In genomic region chr4:47646372-47646771, GRCh38 we compare ENCODE assay signal across 33 cellular contexts.
"Had no signal": no experiment of that assay in that cellular context is flagged by ENCODE, and none has a peak within 500 bp of the region (broad histone marks: within the 10 kb centered on the region; RNA-seq: fewer than 3 reads in every experiment).

No MANE protein-coding gene starts in this region.

- H3K27me3 ChIP-seq: adrenal gland, SJCRH30 had no signal

- DNase-seq: activated B cell treated with CpG ODN at 0.5 μM for 24 hours; activated CD4-positive, alpha-beta memory T cell treated with anti-CD3 and anti-CD28 coated beads for 36 hours; activated CD4-positive, alpha-beta T cell treated with anti-CD3 and anti-CD28 coated beads for 4 hours; activated CD4-positive, alpha-beta T cell treated with anti-CD3 and anti-CD28 coated beads, Interleukin-2, amount 50 U/mL, for 1 hour; activated CD4-positive, CD25-positive, alpha-beta regulatory T cell treated with anti-CD3 and anti-CD28 coated beads, Interleukin-2, amount 50 U/mL, for 72 hours; activated CD8-positive, alpha-beta memory T cell treated with anti-CD3 and anti-CD28 coated beads, Interleukin-2, amount 50 U/mL, for 4 hours; activated gamma-delta T cell treated with Interleukin-2 at 50 U/mL for 16 hours; activated naive CD4-positive, alpha-beta T cell treated with anti-CD3 and anti-CD28 coated beads for 36 hours; activated T-cell treated with anti-CD3 and anti-CD28 coated beads for 4 hours; activated T-cell treated with anti-CD3 and anti-CD28 coated beads, Interleukin-2, amount 50 U/mL, for 4 hours; adrenal gland; anterior cingulate cortex; central memory CD4-positive, alpha-beta T cell; MM.1S; NCI-H1092 treated with DMSO at 0.1 percent for 48 hours; NCI-H1417; NCI-H146; NCI-H187; NCI-H2029 treated with DMSO at 0.1 percent for 48 hours; NCI-H2107; NCI-H2171; NCI-H510A; NCI-H526; NCI-H748 treated with DMSO at 0.1 percent for 48 hours; NK-92 treated with Interleukin-12 subunit alpha and Interleukin-12 subunit beta, amount 100 ng/mL, for 24 hours; OCI-M1; SHP77; SJCRH30; SW 1271; T-helper 1 cell; T-helper 2 cell; T-helper 9 cell had no signal

- H3K36me3 ChIP-seq: adrenal gland, SJCRH30 had no signal

- ATAC-seq: activated naive CD4-positive, alpha-beta T cell treated with anti-CD3 and anti-CD28 coated beads, Interleukin-2, amount 50 U/mL, for 72 hours; activated T-cell treated with anti-CD3 and anti-CD28 coated beads, Interleukin-2, amount 50 U/mL, for 4 hours had no signal

- H3K4me3 ChIP-seq: adrenal gland, SJCRH30 had no signal

- H3K9me3 ChIP-seq: adrenal gland, SJCRH30 had no signal

- H3K4me1 ChIP-seq: adrenal gland had no signal
